Comparison of ENCODE assay signal across 17 cellular contexts in the genomic region with DNA sequence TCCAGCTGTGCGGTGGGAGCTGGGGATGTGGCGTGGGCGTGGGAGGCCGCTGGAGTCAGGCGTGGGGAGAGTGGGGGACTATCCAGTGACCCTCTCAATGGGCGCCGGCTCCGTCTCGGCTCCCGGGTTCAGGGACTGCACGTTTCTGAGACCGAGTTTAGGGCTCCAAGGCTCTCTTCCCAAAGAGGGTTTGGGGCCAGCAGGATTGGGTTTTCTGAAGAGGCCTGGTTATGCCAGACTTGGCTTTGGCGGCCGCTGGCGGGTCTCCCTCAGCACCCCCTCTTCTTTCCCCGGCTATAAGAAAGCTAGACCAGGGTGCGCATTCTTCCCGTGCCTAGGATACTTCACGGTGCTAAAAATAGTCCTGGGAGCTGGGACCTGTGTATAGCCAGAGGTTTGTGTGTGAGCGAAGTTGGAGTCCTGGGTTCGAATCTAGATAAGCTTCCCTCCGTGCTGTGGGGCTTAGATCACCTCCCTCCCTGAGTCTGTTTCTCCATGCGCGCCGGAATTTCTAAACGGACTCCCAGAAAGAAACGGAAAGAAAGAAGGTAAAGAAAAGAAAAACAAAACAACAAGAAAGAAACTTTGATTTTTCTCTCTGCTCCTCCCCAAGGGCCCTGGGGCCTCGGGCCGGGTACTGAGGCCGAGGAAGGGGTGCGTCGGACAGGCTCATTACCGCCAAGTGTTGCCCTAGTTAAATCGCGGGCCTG. TPM values are rescaled to one million over a fixed set of nuclear protein-coding genes. Genes with fewer than 3 reads are reported as not detected.
A peak's percentile ranks its signal among the peaks of the same experiment; 100 is the strongest.
DNase-seq lines count a peak whose midpoint lies in the region; ATAC-seq, FAIRE-seq and TF ChIP-seq lines count a peak whose summit lies in the region.
"Had no signal": no experiment of that assay in that cellular context is flagged by ENCODE, and none has a peak within 500 bp of the region (broad histone marks: within the 10 kb centered on the region; RNA-seq: fewer than 3 reads in every experiment).

No MANE protein-coding gene starts in this region.

- 2% methylated on average over 35 of the region's 35 CpGs; no CpG with 5 or more reads in 1 of the 2 experiments for WGBS in H1 (ENCODE audit: extremely low coverage in 1 of 2, insufficient coverage in 1 of 2, insufficient read length in 1 of 2, insufficient replicate concordance in 2 of 2, low coverage in 1 of 2, low lambda C conversion rate in 2 of 2, missing lambda C conversion rate in 1 of 2), 2 experiments

- H2BK15ac ChIP-seq in H1 (ENCODE audit: low read length), result no peak overlapping the region

- no peaks in the 10 kb centered on the region for H3K9me3 ChIP-seq in H1 (ENCODE audit: insufficient read depth in 2 of 2, low read depth in 1 of 2, low read length in 1 of 2)
- H3K9me3 ChIP-seq in muscle layer of duodenum (ENCODE audit: control insufficient read depth in 1 of 2, low read length in 2 of 2), result no peaks in the 10 kb centered on the region
- H3K9me3 ChIP-seq: ovary had no signal

- no peaks in the 10 kb centered on the region; the same call in 1 of the 2 replicates for H3K79me1 ChIP-seq in H1 (ENCODE audit: low read depth, low read length)

- no peak overlapping the region for H3K14ac ChIP-seq in H1 (ENCODE audit: insufficient read length)

- H3K4me2 ChIP-seq in H1 (ENCODE audit: insufficient read depth in 1 of 2, low read depth in 2 of 2, low read length in 2 of 2), result peak overlapping the region; percentile 79 to 82

- no peak overlapping the region for H3K4ac ChIP-seq in H1 (replicated peaks; ENCODE audit: insufficient read length, low read depth, low read length)

- TF ChIP-seq POLR2A in H1 (IDR thresholded peaks at IDR 0.05; ENCODE audit: control extremely low read depth in 1 of 2, low read depth in 2 of 2, low read length in 2 of 2), result no peak

- H3K27ac ChIP-seq in H1 (ENCODE audit: low read depth, low read length), result no peak overlapping the region
- H3K27ac ChIP-seq in muscle layer of duodenum (ENCODE audit: low read length), result peak overlapping the region; percentile 73
- H3K27ac ChIP-seq: dorsolateral prefrontal cortex, ovary, RWPE1 had no signal

- H3K18ac ChIP-seq in H1 (ENCODE audit: extremely low read depth, low read length), result 0 out of 2 replicates have a peak overlapping the region, but pooled peaks have one; percentile 13

- H3K4me1 ChIP-seq in H1 (replicated peaks in 1 of 4; ENCODE audit: control insufficient read depth in 3 of 4, insufficient read depth in 4 of 4, low read length in 3 of 4) (peaks cover 14 to 33% (median 21%) of the 10 kb centered on the region in 4 experiments), muscle layer of duodenum (ENCODE audit: control insufficient read depth in 1 of 2, insufficient read depth in 2 of 2, low read length in 2 of 2) (peaks cover 3 to 46% of the 10 kb centered on the region in 2 donors)

- H3K56ac ChIP-seq in H1 (replicated peaks; ENCODE audit: insufficient read length, low read depth, low read length), result no peak overlapping the region

- H3K9ac ChIP-seq in H1 (replicated peaks in 1 of 4; ENCODE audit: extremely low read depth in 1 of 4, low read depth in 3 of 4, low read length in 3 of 4), result no peak overlapping the region

- no peak for DNase-seq in stimulated activated naive CD8-positive, alpha-beta T cell treated with anti-CD3 and anti-CD28 coated beads, Interleukin-15, amount 100 ng/mL, for 72 hours
- DNase-seq in stimulated activated naive CD8-positive, alpha-beta T cell treated with anti-CD3 and anti-CD28 coated beads, Interleukin-15, Interleukin-2, amounts not matched to agents 100 U/mL and 50 U/mL, for 24 hours, result no peak
- peak in 1 of 2 experiments; percentile 65 for DNase-seq in H1 (ENCODE audit: low read depth in 1 of 2, low spot score in 2 of 2)
- no peak for DNase-seq in type B pancreatic cell (ENCODE audit: extremely low spot score, unreplicated experiment)
- DNase-seq in NCI-H2081 treated with DMSO at 0.1 percent for 48 hours (lab: John Stamatoyannopoulos, UW), result no peak
- DNase-seq in NCI-H2107 (lab: John Stamatoyannopoulos, UW), result no peak
- DNase-seq: amygdala, dorsolateral prefrontal cortex, foreskin fibroblast, GF-D8, NCI-H1417, NCI-H526 treated with DMSO at 0.1 percent for 48 hours, ovary had no signal

- no peak overlapping the region for H2BK120ac ChIP-seq in H1 (replicated peaks; ENCODE audit: low read depth, low read length)

- no peak overlapping the region for H2AK5ac ChIP-seq in H1 (ENCODE audit: low read depth, low read length)

- H3K9me3 Mint-ChIP-seq in stimulated activated naive CD8-positive, alpha-beta T cell treated with anti-CD3 and anti-CD28 coated beads, Interleukin-15, amount 100 ng/mL, for 72 hours, result no peaks in the 10 kb centered on the region
- no peaks in the 10 kb centered on the region for H3K9me3 Mint-ChIP-seq in type B pancreatic cell

- 0 out of 2 replicates have a peak overlapping the region, but pooled peaks have one; percentile 68 for H2BK12ac ChIP-seq in H1 (ENCODE audit: low read depth, low read length)

- no peak for ATAC-seq in stimulated activated naive CD8-positive, alpha-beta T cell treated with anti-CD3 and anti-CD28 coated beads, Interleukin-15, amount 100 ng/mL, for 72 hours
- ATAC-seq in stimulated activated naive CD8-positive, alpha-beta T cell treated with anti-CD3 and anti-CD28 coated beads, Interleukin-15, Interleukin-2, amounts not matched to agents 100 U/mL and 50 U/mL, for 24 hours, result no peak
- no peak for ATAC-seq in HG03378 (IDR thresholded peaks at IDR 0.05; ENCODE audit: unreplicated experiment)

- no peaks in the 10 kb centered on the region for H3K79me2 ChIP-seq in H1 (ENCODE audit: control insufficient read depth in 1 of 2, insufficient read depth in 2 of 2, low read length in 2 of 2)

- H4K91ac ChIP-seq in H1 (replicated peaks; ENCODE audit: insufficient read length, low read length), result no peak overlapping the region

- no peak for FAIRE-seq in H1 (lab: Jason Lieb, UNC)

- TF ChIP-seq CTCF in H1 (IDR thresholded peaks at IDR 0.05; ENCODE audit: control extremely low read depth in 1 of 3, insufficient read depth in 1 of 3, low read depth in 1 of 3, low read length in 3 of 3) (no peak), type B pancreatic cell (conservative IDR thresholded peaks at IDR 0.05) (no peak)

- H3K4me3 Mint-ChIP-seq in stimulated activated naive CD8-positive, alpha-beta T cell treated with anti-CD3 and anti-CD28 coated beads, Interleukin-15, amount 100 ng/mL, for 72 hours, result peak overlapping the region; percentile 44 to 60
- H3K4me3 Mint-ChIP-seq in type B pancreatic cell, result peak overlapping the region; percentile 77

- no peak overlapping the region for H3K23ac ChIP-seq in H1 (ENCODE audit: insufficient read length)

- H4K8ac ChIP-seq in H1 (ENCODE audit: extremely low read depth, insufficient read depth, low read length), result no peak overlapping the region

- H4K20me1 ChIP-seq in H1 (replicated peaks in 1 of 2; ENCODE audit: control insufficient read depth in 1 of 2, insufficient read depth in 2 of 2, low read length in 2 of 2), result peaks cover 16 to 28% of the 10 kb centered on the region in 2 experiments

- H3K4me3 ChIP-seq in H1 (ENCODE audit: extremely low read depth in 1 of 4, insufficient read depth in 2 of 4, low read depth in 3 of 4, low read length in 4 of 4) (peak overlapping the region; percentile 6 to 53 (median 32); a peak in 5 of 8 replicates), muscle layer of duodenum (ENCODE audit: low read depth in 1 of 2, low read length in 2 of 2) (peak overlapping the region; percentile 5 to 77)
- H3K4me3 ChIP-seq: dorsolateral prefrontal cortex, ovary had no signal

- H3K27me3 Mint-ChIP-seq in stimulated activated naive CD8-positive, alpha-beta T cell treated with anti-CD3 and anti-CD28 coated beads, Interleukin-15, amount 100 ng/mL, for 72 hours, result peaks cover 97% of the 10 kb centered on the region
- peaks cover 90% of the 10 kb centered on the region for H3K27me3 Mint-ChIP-seq in type B pancreatic cell

- H3K27ac Mint-ChIP-seq in stimulated activated naive CD8-positive, alpha-beta T cell treated with anti-CD3 and anti-CD28 coated beads, Interleukin-15, amount 100 ng/mL, for 72 hours, result no peak overlapping the region
- H3K27ac Mint-ChIP-seq in type B pancreatic cell, result peak overlapping the region; percentile 65

- H4K5ac ChIP-seq in H1 (ENCODE audit: insufficient read length, low read depth, low read length), result no peak overlapping the region

- no peaks in the 10 kb centered on the region for H3K36me3 ChIP-seq in H1 (ENCODE audit: control insufficient read depth in 2 of 4, insufficient read depth in 4 of 4, low read length in 3 of 4)
- no peaks in the 10 kb centered on the region for H3K36me3 ChIP-seq in muscle layer of duodenum (ENCODE audit: control insufficient read depth in 1 of 2, insufficient read depth in 2 of 2, low read length in 2 of 2)
- H3K36me3 ChIP-seq: ovary had no signal

- CTCF ChIA-PET in H1 (lab: Charles Lee; ENCODE audit: partially characterized antibody), result interaction anchor here (0.6 to 16.1 kb wide), 5 partner anchors 10 to 622 kb away, joined by 3 to 273 read pairs (median 9); no protein-coding TSS in a partner anchor

- no peak for TF ChIP-seq RAD21 in H1 (IDR thresholded peaks at IDR 0.05 in 1 of 2, conservative IDR thresholded peaks at IDR 0.05 in 1 of 2; ENCODE audit: low read depth in 2 of 2, low read length in 2 of 2)

- H3K27me3 ChIP-seq in H1 (replicated peaks in 1 of 4; ENCODE audit: control insufficient read depth in 3 of 4, extremely low read depth in 1 of 4, insufficient read depth in 3 of 4, low read length in 3 of 4) (peaks cover 83 to 98% (median 93%) of the 10 kb centered on the region in 4 experiments), muscle layer of duodenum (ENCODE audit: low read depth, low read length) (peaks cover 61% of the 10 kb centered on the region)

- no peak for TF ChIP-seq EP300 in H1 (IDR thresholded peaks at IDR 0.05; ENCODE audit: borderline replicate concordance in 1 of 2, low read depth in 2 of 2, low read length in 2 of 2)

- H2BK5ac ChIP-seq in H1 (ENCODE audit: low read depth, low read length), result peak overlapping the region; percentile 60; the same call in 1 of the 2 replicates

- POLR2A ChIA-PET in H1 (lab: Charles Lee; ENCODE audit: partially characterized antibody), result interaction anchor here (2.6 kb wide), 1 partner anchor 11 kb away, joined by 16 read pairs; no protein-coding TSS in a partner anchor

- H2AFZ ChIP-seq in H1 (ENCODE audit: low read length), result no peak overlapping the region

- no peaks in the 10 kb centered on the region for H3K36me3 Mint-ChIP-seq in type B pancreatic cell

- H3K23me2 ChIP-seq in H1 (ENCODE audit: low read depth, low read length), result peaks cover 10% of the 10 kb centered on the region; the same call in 1 of the 2 replicates

- H2BK20ac ChIP-seq in H1 (ENCODE audit: low read length), result no peak overlapping the region

- peaks cover 59% of the 10 kb centered on the region for H3K4me1 Mint-ChIP-seq in stimulated activated naive CD8-positive, alpha-beta T cell treated with anti-CD3 and anti-CD28 coated beads, Interleukin-15, amount 100 ng/mL, for 72 hours
- peaks cover 14% of the 10 kb centered on the region for H3K4me1 Mint-ChIP-seq in type B pancreatic cell (ENCODE audit: unreplicated experiment)

RNA-seq across cellular contexts. Expression of gene HAND1, which starts 5.0 kb away (rescaled TPM):
- not detected in 2 replicates for total RNA-seq in H1 (2021; fragmentation: NEBNext Ultra II Directional; extraction: Animal tissue kit (Norgen Biotek cat#: 25700))
- 0.06 TPM in 1 of 2 replicates, not detected in the other for polyA plus RNA-seq in H1 (2011; rRNA removed)
- not detected for polyA plus RNA-seq in H1 (2011; cell fraction: cytosol; rRNA removed)
- not detected for polyA plus RNA-seq in H1 (2011; cell fraction: nucleus; rRNA removed)
- 0.09 to 0.59 TPM (median 0.40 TPM) in 3 of 4 replicates, not detected in the other for polyA plus RNA-seq in H1 (2012, experiment 1 of 2)
- polyA plus RNA-seq in H1 (2012, experiment 2 of 2), result 1.2 TPM
- polyA plus RNA-seq in H1 (2013, experiment 1 of 2), result not detected
- not detected for polyA plus RNA-seq in H1 (2013, experiment 2 of 2)
- not detected in 2 replicates for polyA minus RNA-seq in H1 (2011; rRNA and poly(A)+ RNA removed)
- not detected for polyA minus RNA-seq in H1 (2011; cell fraction: cytosol; rRNA and poly(A)+ RNA removed)
- polyA minus RNA-seq in H1 (2011; cell fraction: nucleus; rRNA and poly(A)+ RNA removed), result 0.40 TPM
- 2.4 and 17.9 TPM in 2 replicates for total RNA-seq in type B pancreatic cell (ENCODE audit: low replicate concordance)
- total RNA-seq: ovary had no signal
- polyA plus RNA-seq: BJ, ovary had no signal

RNA-seq across cellular contexts. Expression of gene SAP30L, which starts 27.2 kb away (rescaled TPM):
- 26.3 and 31.5 TPM in 2 replicates for total RNA-seq in H1 (2021; fragmentation: NEBNext Ultra II Directional; extraction: Animal tissue kit (Norgen Biotek cat#: 25700))
- polyA plus RNA-seq in H1 (2011; rRNA removed), result 8.3 and 12.2 TPM in 2 replicates
- 13.4 TPM for polyA plus RNA-seq in H1 (2011; cell fraction: cytosol; rRNA removed)
- 13.6 TPM for polyA plus RNA-seq in H1 (2011; cell fraction: nucleus; rRNA removed)
- 18.6 to 28.7 TPM (median 21.7 TPM) in 4 replicates for polyA plus RNA-seq in H1 (2012, experiment 1 of 2)
- polyA plus RNA-seq in H1 (2012, experiment 2 of 2), result 2.0 TPM
- polyA plus RNA-seq in H1 (2013, experiment 1 of 2), result 40.2 TPM
- polyA plus RNA-seq in H1 (2013, experiment 2 of 2), result 48.2 TPM
- polyA minus RNA-seq in H1 (2011; rRNA and poly(A)+ RNA removed), result 12.1 and 15.0 TPM in 2 replicates
- polyA minus RNA-seq in H1 (2011; cell fraction: cytosol; rRNA and poly(A)+ RNA removed), result 16.7 TPM
- polyA minus RNA-seq in H1 (2011; cell fraction: nucleus; rRNA and poly(A)+ RNA removed), result 10.0 TPM
- total RNA-seq in type B pancreatic cell (ENCODE audit: low replicate concordance), result 39.4 and 43.7 TPM in 2 replicates
